ENCODE assay signal across 11 cellular contexts in genomic region chr19:14682084-14682483, GRCh38. TPM values are rescaled to one million over a fixed set of nuclear protein-coding genes. Genes with fewer than 3 reads are reported as not detected.
"Had no signal": no experiment of that assay in that cellular context is flagged by ENCODE, and none has a peak within 500 bp of the region (broad histone marks: within the 10 kb centered on the region; RNA-seq: fewer than 3 reads in every experiment).

No MANE protein-coding gene starts in this region.

- H3K27me3 Mint-ChIP-seq: IgD-negative memory B cell had no signal

- ATAC-seq: HepG2, K562 had no signal

- H3K27ac ChIP-seq: HL-60, KMS-11 had no signal

- H3K4me2 ChIP-seq: KMS-11 had no signal

- H3K27ac Mint-ChIP-seq: IgD-negative memory B cell had no signal

- H3K9me3 Mint-ChIP-seq: IgD-negative memory B cell had no signal

- H3K4me3 ChIP-seq: K562 had no signal

- DNase-seq: IMR-90, Karpas-422, KBM-7, KG1 had no signal

- H3K36me3 Mint-ChIP-seq: IgD-negative memory B cell had no signal

RNA-seq across cellular contexts. Expression of gene ADGRE3, which starts 7.4 kb away (rescaled TPM):
- total RNA-seq: HepG2, HT-29, HT1080, IMR-90, K562 had no signal
- polyA plus RNA-seq: HepG2, IgD-negative memory B cell, IMR-90, K562 had no signal
